In genomic region chr2:61926921-61927477, GRCh38 we compare ENCODE assay signal across 14 cellular contexts. TPM values are rescaled to one million over a fixed set of nuclear protein-coding genes. Genes with fewer than 3 reads are reported as not detected.
DNase-seq lines count a peak whose midpoint lies in the region; ATAC-seq lines count a peak whose summit lies in the region.
"Had no signal": no experiment of that assay in that cellular context is flagged by ENCODE, and none has a peak within 500 bp of the region (broad histone marks: within the 10 kb centered on the region; RNA-seq: fewer than 3 reads in every experiment).

No MANE protein-coding gene starts in this region.

- no peak for ATAC-seq in activated naive CD4-positive, alpha-beta T cell treated with anti-CD3 and anti-CD28 coated beads, Interleukin-2, amount 50 U/mL, for 72 hours
- ATAC-seq in HG03378 (IDR thresholded peaks at IDR 0.05; ENCODE audit: unreplicated experiment), result no peak
- ATAC-seq: CD8-positive, alpha-beta T cell had no signal

- H3K27me3 Mint-ChIP-seq in activated naive CD4-positive, alpha-beta T cell treated with anti-CD3 and anti-CD28 coated beads, Interleukin-2, amount 50 U/mL, for 24 hours, result no peaks in the 10 kb centered on the region
- H3K27me3 Mint-ChIP-seq: IgD-negative memory B cell had no signal

- H3K27me3 ChIP-seq in NT2/D1 (ENCODE audit: insufficient read depth, insufficient read length) (no peaks in the 10 kb centered on the region), iPS-20b (ENCODE audit: insufficient read depth, low read length) (no peaks in the 10 kb centered on the region)

- H3K4me1 ChIP-seq in NT2/D1 (ENCODE audit: insufficient read depth, insufficient read length) (no peaks in the 10 kb centered on the region), iPS-20b (ENCODE audit: insufficient read depth, low read length) (peaks cover 9% of the 10 kb centered on the region; the same call in 1 of the 2 replicates)

- H3K9me3 ChIP-seq in NT2/D1 (ENCODE audit: insufficient read depth, low read length) (peaks cover 14% of the 10 kb centered on the region; the same call in 1 of the 2 replicates), iPS-20b (ENCODE audit: insufficient read depth, low read depth, low read length) (peaks cover 6% of the 10 kb centered on the region; the same call in 1 of the 2 replicates)

- no peak overlapping the region for H3K4me3 Mint-ChIP-seq in activated naive CD4-positive, alpha-beta T cell treated with anti-CD3 and anti-CD28 coated beads, Interleukin-2, amount 50 U/mL, for 24 hours
- H3K4me3 Mint-ChIP-seq: CD14-positive monocyte; CD8-positive, alpha-beta T cell; IgD-negative memory B cell had no signal

- no peaks in the 10 kb centered on the region for H3K9me3 Mint-ChIP-seq in activated naive CD4-positive, alpha-beta T cell treated with anti-CD3 and anti-CD28 coated beads, Interleukin-2, amount 50 U/mL, for 24 hours
- H3K9me3 Mint-ChIP-seq in activated naive CD4-positive, alpha-beta T cell treated with anti-CD3 and anti-CD28 coated beads, Interleukin-2, amount 50 U/mL, for 72 hours, result no peaks in the 10 kb centered on the region
- H3K9me3 Mint-ChIP-seq: CD8-positive, alpha-beta T cell; IgD-negative memory B cell had no signal

- H3K4me3 ChIP-seq in NT2/D1 (ENCODE audit: insufficient read length, low read depth) (no peak overlapping the region), iPS-20b (ENCODE audit: low read length) (no peak overlapping the region)

- H3K27ac Mint-ChIP-seq in activated naive CD4-positive, alpha-beta T cell treated with anti-CD3 and anti-CD28 coated beads, Interleukin-2, amount 50 U/mL, for 24 hours, result peak overlapping the region; percentile 52
- H3K27ac Mint-ChIP-seq in activated naive CD4-positive, alpha-beta T cell treated with anti-CD3 and anti-CD28 coated beads, Interleukin-2, amount 50 U/mL, for 72 hours, result peak overlapping the region in 1 of 2 donors; percentile 18
- H3K27ac Mint-ChIP-seq: CD14-positive monocyte; CD8-positive, alpha-beta T cell; IgD-negative memory B cell had no signal

- no peak for DNase-seq in activated naive CD4-positive, alpha-beta T cell treated with anti-CD3 and anti-CD28 coated beads, Interleukin-2, amount 50 U/mL, for 72 hours (ENCODE audit: low spot score in 2 of 2)
- peak; percentile 60 for DNase-seq in NT2/D1 (ENCODE audit: low read depth, low spot score)
- DNase-seq in retina, result no peak
- no peak for DNase-seq in DMS153 (lab: John Stamatoyannopoulos, UW)
- DNase-seq: CD8-positive, alpha-beta T cell; COR-L47 had no signal

- H3K4me1 Mint-ChIP-seq in activated naive CD4-positive, alpha-beta T cell treated with anti-CD3 and anti-CD28 coated beads, Interleukin-2, amount 50 U/mL, for 24 hours, result no peaks in the 10 kb centered on the region

- H3K9ac ChIP-seq in NT2/D1 (ENCODE audit: insufficient read length, low read depth) (no peak overlapping the region), iPS-20b (ENCODE audit: low read depth, low read length) (peak overlapping the region; percentile 47; the same call in 1 of the 2 replicates)
- H3K9ac ChIP-seq: KMS-11 had no signal

- H3K36me3 ChIP-seq in NT2/D1 (ENCODE audit: insufficient read depth, insufficient read length, low read length), result no peaks in the 10 kb centered on the region
- H3K36me3 ChIP-seq in iPS-20b (ENCODE audit: insufficient read depth, low read depth, low read length), result no peaks in the 10 kb centered on the region

- peak overlapping the region; percentile 14 for H3K27ac ChIP-seq in iPS-20b (ENCODE audit: low read length)
- H3K27ac ChIP-seq: 22Rv1, HL-60, KMS-11 had no signal

- peaks cover 10% of the 10 kb centered on the region for H3K36me3 Mint-ChIP-seq in activated naive CD4-positive, alpha-beta T cell treated with anti-CD3 and anti-CD28 coated beads, Interleukin-2, amount 50 U/mL, for 24 hours
- no peaks in the 10 kb centered on the region for H3K36me3 Mint-ChIP-seq in activated naive CD4-positive, alpha-beta T cell treated with anti-CD3 and anti-CD28 coated beads, Interleukin-2, amount 50 U/mL, for 72 hours

RNA-seq across cellular contexts. Expression of gene COMMD1, which starts 21.5 kb away (rescaled TPM):
- 10 to 100 TPM; 20.4 to 37.0 TPM for total RNA-seq in activated naive CD4-positive, alpha-beta T cell treated with anti-CD3 and anti-CD28 coated beads, Interleukin-2, amount 50 U/mL, for 72 hours

RNA-seq across cellular contexts. Expression of gene CCT4, which starts 38.5 kb away (rescaled TPM):
- total RNA-seq in activated naive CD4-positive, alpha-beta T cell treated with anti-CD3 and anti-CD28 coated beads, Interleukin-2, amount 50 U/mL, for 72 hours, result 100 to 1,000 TPM; 314 to 331 TPM
